ENCODE assay signal across 8 cellular contexts in the genomic region with DNA sequence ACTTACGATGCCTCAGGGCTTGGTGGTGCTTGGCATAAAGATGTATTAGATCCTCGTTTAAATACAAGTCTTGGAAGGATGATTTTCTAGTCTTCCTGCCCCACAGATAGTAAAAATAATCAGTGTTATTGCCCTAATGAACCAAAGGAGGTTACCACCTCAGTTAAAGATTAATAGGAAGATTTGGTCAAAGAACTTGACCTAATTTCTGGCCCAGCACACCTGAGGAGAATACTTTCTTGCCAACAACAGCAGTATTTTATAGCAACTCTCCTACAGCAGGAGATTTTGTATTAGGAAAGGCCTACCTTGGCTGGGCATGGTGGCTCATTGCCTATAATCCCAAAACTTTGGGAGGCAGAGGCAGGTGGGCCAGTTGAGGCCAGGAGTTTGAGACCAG.
"Had no signal": no experiment of that assay in that cellular context is flagged by ENCODE, and none has a peak within 500 bp of the region (broad histone marks: within the 10 kb centered on the region; RNA-seq: fewer than 3 reads in every experiment).

No MANE protein-coding gene starts in this region.

- H3K9me3 ChIP-seq: HAP-1 had no signal

- DNase-seq: GM23248, GOT3, H7, HFFc6 had no signal

- H3K4me3 Mint-ChIP-seq: HFFc6, IgD-negative memory B cell had no signal

- H3K27ac ChIP-seq: GM23248 had no signal

- H3K27me3 Mint-ChIP-seq: IgD-negative memory B cell had no signal

- H3K4me1 Mint-ChIP-seq: IgD-negative memory B cell had no signal

- H3K9ac ChIP-seq: GM23248 had no signal

- H3K4me3 ChIP-seq: GM23248, HAP-1 had no signal

- H2AFZ ChIP-seq: GM23248 had no signal

- H3K27ac Mint-ChIP-seq: HFFc6, IgD-negative memory B cell had no signal

- ATAC-seq: HCT116, HepG2 had no signal

- H3K9me3 Mint-ChIP-seq: HFFc6, IgD-negative memory B cell had no signal
